ENCODE assay signal across 8 cellular contexts in the genomic region with DNA sequence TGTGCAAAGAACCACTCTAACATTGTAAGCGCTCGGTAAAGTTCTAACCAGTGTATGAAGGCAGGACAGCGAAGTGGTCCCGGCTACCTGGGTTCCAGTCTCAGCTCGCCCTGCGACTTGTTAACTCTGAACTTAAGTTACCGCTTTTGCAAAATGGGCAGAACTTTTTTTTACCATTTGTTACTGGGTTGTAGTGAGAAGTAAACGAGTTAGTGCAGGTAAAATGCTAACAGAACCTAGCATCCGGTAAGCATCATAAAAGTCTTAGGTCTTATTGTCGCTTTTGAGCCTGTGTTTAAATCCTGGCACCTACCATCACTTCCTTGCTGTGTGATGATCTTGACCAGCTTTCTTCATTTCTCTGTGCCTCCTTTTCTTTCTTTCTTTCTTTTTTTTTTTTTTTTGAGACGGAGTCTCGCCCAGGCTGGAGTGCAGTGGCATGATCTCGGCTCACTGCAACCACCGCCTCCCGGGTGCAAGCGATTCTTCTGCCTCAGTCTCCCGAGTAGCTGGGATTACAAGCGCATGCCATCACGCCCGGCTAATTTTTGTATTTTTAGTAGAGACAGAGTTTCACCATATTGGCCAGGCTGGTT.
DNase-seq lines count a peak whose midpoint lies in the region; ATAC-seq, FAIRE-seq and TF ChIP-seq lines count a peak whose summit lies in the region.

No MANE protein-coding gene starts in this region.

- no peak for FAIRE-seq in urothelium cell line (lab: Jason Lieb, UNC)

- no peak for TF ChIP-seq CTCF in GM06990 (IDR thresholded peaks at IDR 0.05; ENCODE audit: insufficient read depth, low read length, poor library complexity, severe bottlenecking)
- no peak for TF ChIP-seq CTCF in MM.1S (IDR thresholded peaks at IDR 0.05; ENCODE audit: low read length)

- H3K4me3 ChIP-seq in GM06990 (replicated peaks; ENCODE audit: low read depth, low read length) (peak overlapping the region; percentile 97), MM.1S (ENCODE audit: low read length) (peak overlapping the region; percentile 95), muscle layer of duodenum (ENCODE audit: low read depth in 1 of 2, low read length in 2 of 2) (peak overlapping the region; percentile 93 to 97)

- peak overlapping the region; percentile 62 for H3K4me2 ChIP-seq in MM.1S (ENCODE audit: low read depth, low read length)

- peaks cover 12% of the 10 kb centered on the region for H3F3A ChIP-seq in MM.1S (ENCODE audit: insufficient read depth, low read length)

- ATAC-seq in GM18858 (IDR thresholded peaks at IDR 0.05; ENCODE audit: unreplicated experiment) = no peak

- no peaks in the 10 kb centered on the region for H3K9me3 ChIP-seq in MM.1S (replicated peaks; ENCODE audit: insufficient read depth, low read length)
- no peaks in the 10 kb centered on the region for H3K9me3 ChIP-seq in muscle layer of duodenum (ENCODE audit: control insufficient read depth in 1 of 2, low read length in 2 of 2)

- H3K36me3 ChIP-seq in GM06990 (ENCODE audit: control insufficient read depth, insufficient read depth, low read length) = peaks cover 14% of the 10 kb centered on the region
- H3K36me3 ChIP-seq in MM.1S (replicated peaks; ENCODE audit: insufficient read depth, low read length) = no peaks in the 10 kb centered on the region; the same call in 1 of the 2 replicates
- peaks cover 0 to 7% of the 10 kb centered on the region in 2 donors for H3K36me3 ChIP-seq in muscle layer of duodenum (ENCODE audit: control insufficient read depth in 1 of 2, insufficient read depth in 2 of 2, low read length in 2 of 2)

- H3K27ac ChIP-seq in MM.1S (ENCODE audit: low read length) (peak overlapping the region; percentile 67), cingulate gyrus (ENCODE audit: low read depth, low read length) (peak overlapping the region; percentile 54), muscle layer of duodenum (ENCODE audit: low read length) (peak overlapping the region; percentile 87)

- H4K20me1 ChIP-seq in MM.1S (ENCODE audit: insufficient read depth, low read length) = peaks cover 17% of the 10 kb centered on the region

- no peak for DNase-seq in GM06990 (ENCODE audit: extremely low read depth, insufficient read length)
- peak; percentile 41 for DNase-seq in MM.1S
- no peak for DNase-seq in urothelium cell line (ENCODE audit: low spot score)
- DNase-seq in MV-4-11 (lab: John Stamatoyannopoulos, UW) = no peak
- no peak for DNase-seq in GM19240 (ENCODE audit: insufficient read length, low spot score)

- peak overlapping the region; percentile 84; the same call in 1 of the 2 replicates for H3K9ac ChIP-seq in MM.1S (ENCODE audit: low read length)

- H3K9me2 ChIP-seq in MM.1S (replicated peaks; ENCODE audit: insufficient read depth, low read length) = no peaks in the 10 kb centered on the region

- H3K4me1 ChIP-seq in MM.1S (ENCODE audit: low read length) (peaks cover 18% of the 10 kb centered on the region), muscle layer of duodenum (ENCODE audit: control insufficient read depth in 1 of 2, insufficient read depth in 2 of 2, low read length in 2 of 2) (peaks cover 19 to 32% of the 10 kb centered on the region in 2 donors)

- H3K79me2 ChIP-seq in MM.1S (ENCODE audit: low read length) = peaks cover 59% of the 10 kb centered on the region

- H3K27me3 ChIP-seq in GM06990 (replicated peaks; ENCODE audit: control insufficient read depth, insufficient read depth, low read length) = no peaks in the 10 kb centered on the region
- H3K27me3 ChIP-seq in MM.1S (replicated peaks; ENCODE audit: insufficient read depth, low read length) = no peaks in the 10 kb centered on the region
- no peaks in the 10 kb centered on the region for H3K27me3 ChIP-seq in muscle layer of duodenum (ENCODE audit: low read depth, low read length)

- peak overlapping the region; percentile 74 for H2AFZ ChIP-seq in MM.1S (ENCODE audit: low read length)
